In the genomic region with DNA sequence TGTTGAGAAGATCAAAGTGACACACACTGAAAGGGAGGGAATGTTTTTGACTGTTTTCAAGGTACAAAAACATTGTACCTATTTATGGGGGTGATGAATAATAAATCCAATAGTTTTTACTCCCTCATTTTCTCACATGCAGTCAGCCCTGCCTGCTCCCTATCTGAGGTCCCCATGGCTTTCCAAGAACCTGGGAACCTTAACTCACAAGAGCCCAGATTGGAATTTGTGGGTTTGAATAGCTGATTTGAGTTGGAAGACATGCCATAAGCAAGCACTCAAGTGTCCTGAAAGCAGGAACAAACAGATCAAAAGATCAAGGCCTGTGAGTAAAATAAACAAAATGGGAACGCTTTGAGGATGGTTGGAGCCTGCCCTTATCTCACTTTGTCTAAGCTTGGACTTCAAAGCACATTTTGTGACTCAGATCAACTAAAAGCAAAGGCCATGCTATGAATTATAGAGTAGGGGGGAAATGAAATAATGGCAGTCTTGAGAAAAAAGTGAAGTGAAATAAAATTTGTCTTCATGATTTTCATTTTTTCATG, we compare ENCODE assay signal across 1 cellular context.
TF ChIP-seq lines count a peak whose summit lies in the region.

No MANE protein-coding gene starts in this region.

TF ChIP-seq in HepG2, 621 proteins besides CTCF, POLR2A, EP300 and RAD21 (continued from another document and continues in another):
- TF ChIP-seq ZNF574 (CRISPR knock-in tag; IDR thresholded peaks at IDR 0.05), result 0 out of 2 replicates have a peak, but pooled peaks have one; percentile 24
- no peak for TF ChIP-seq KLF9 (CRISPR knock-in tag; IDR thresholded peaks at IDR 0.05; ENCODE audit: low read depth)
- TF ChIP-seq, protein P1, sequence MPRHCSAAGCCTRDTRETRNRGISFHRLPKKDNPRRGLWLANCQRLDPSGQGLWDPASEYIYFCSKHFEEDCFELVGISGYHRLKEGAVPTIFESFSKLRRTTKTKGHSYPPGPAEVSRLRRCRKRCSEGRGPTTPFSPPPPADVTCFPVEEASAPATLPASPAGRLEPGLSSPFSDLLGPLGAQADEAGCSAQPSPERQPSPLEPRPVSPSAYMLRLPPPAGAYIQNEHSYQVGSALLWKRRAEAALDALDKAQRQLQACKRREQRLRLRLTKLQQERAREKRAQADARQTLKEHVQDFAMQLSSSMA (CRISPR knock-in tag; IDR thresholded peaks at IDR 0.05), result no peak
- TF ChIP-seq ZNF652 (CRISPR knock-in tag; IDR thresholded peaks at IDR 0.05; ENCODE audit: borderline replicate concordance, low read depth), result peak; percentile 96
- peak; percentile 76; the same call in 1 of the 2 replicates for TF ChIP-seq MLX (CRISPR knock-in tag; IDR thresholded peaks at IDR 0.05)
- TF ChIP-seq NPAS2 (CRISPR knock-in tag; IDR thresholded peaks at IDR 0.05; ENCODE audit: borderline replicate concordance), result no peak
- TF ChIP-seq ZNF343 (CRISPR knock-in tag; IDR thresholded peaks at IDR 0.05), result no peak
- TF ChIP-seq ZKSCAN1 (IDR thresholded peaks at IDR 0.05; ENCODE audit: low read length), result no peak
- TF ChIP-seq SALL2 (CRISPR knock-in tag; IDR thresholded peaks at IDR 0.05), result no peak
- TF ChIP-seq KLF15 (CRISPR knock-in tag; IDR thresholded peaks at IDR 0.05; ENCODE audit: borderline replicate concordance), result no peak
- TF ChIP-seq CERS6 (CRISPR knock-in tag; IDR thresholded peaks at IDR 0.05), result no peak
- peak; percentile 44; the same call in 1 of the 2 replicates for TF ChIP-seq PHF21A (CRISPR knock-in tag; IDR thresholded peaks at IDR 0.05)
- no peak for TF ChIP-seq ZNF567 (CRISPR knock-in tag; IDR thresholded peaks at IDR 0.05; ENCODE audit: borderline replicate concordance)
- TF ChIP-seq ASH2L (IDR thresholded peaks at IDR 0.05; ENCODE audit: insufficient read length, low read depth, low read length), result peak; percentile 99
- TF ChIP-seq, protein P2, sequence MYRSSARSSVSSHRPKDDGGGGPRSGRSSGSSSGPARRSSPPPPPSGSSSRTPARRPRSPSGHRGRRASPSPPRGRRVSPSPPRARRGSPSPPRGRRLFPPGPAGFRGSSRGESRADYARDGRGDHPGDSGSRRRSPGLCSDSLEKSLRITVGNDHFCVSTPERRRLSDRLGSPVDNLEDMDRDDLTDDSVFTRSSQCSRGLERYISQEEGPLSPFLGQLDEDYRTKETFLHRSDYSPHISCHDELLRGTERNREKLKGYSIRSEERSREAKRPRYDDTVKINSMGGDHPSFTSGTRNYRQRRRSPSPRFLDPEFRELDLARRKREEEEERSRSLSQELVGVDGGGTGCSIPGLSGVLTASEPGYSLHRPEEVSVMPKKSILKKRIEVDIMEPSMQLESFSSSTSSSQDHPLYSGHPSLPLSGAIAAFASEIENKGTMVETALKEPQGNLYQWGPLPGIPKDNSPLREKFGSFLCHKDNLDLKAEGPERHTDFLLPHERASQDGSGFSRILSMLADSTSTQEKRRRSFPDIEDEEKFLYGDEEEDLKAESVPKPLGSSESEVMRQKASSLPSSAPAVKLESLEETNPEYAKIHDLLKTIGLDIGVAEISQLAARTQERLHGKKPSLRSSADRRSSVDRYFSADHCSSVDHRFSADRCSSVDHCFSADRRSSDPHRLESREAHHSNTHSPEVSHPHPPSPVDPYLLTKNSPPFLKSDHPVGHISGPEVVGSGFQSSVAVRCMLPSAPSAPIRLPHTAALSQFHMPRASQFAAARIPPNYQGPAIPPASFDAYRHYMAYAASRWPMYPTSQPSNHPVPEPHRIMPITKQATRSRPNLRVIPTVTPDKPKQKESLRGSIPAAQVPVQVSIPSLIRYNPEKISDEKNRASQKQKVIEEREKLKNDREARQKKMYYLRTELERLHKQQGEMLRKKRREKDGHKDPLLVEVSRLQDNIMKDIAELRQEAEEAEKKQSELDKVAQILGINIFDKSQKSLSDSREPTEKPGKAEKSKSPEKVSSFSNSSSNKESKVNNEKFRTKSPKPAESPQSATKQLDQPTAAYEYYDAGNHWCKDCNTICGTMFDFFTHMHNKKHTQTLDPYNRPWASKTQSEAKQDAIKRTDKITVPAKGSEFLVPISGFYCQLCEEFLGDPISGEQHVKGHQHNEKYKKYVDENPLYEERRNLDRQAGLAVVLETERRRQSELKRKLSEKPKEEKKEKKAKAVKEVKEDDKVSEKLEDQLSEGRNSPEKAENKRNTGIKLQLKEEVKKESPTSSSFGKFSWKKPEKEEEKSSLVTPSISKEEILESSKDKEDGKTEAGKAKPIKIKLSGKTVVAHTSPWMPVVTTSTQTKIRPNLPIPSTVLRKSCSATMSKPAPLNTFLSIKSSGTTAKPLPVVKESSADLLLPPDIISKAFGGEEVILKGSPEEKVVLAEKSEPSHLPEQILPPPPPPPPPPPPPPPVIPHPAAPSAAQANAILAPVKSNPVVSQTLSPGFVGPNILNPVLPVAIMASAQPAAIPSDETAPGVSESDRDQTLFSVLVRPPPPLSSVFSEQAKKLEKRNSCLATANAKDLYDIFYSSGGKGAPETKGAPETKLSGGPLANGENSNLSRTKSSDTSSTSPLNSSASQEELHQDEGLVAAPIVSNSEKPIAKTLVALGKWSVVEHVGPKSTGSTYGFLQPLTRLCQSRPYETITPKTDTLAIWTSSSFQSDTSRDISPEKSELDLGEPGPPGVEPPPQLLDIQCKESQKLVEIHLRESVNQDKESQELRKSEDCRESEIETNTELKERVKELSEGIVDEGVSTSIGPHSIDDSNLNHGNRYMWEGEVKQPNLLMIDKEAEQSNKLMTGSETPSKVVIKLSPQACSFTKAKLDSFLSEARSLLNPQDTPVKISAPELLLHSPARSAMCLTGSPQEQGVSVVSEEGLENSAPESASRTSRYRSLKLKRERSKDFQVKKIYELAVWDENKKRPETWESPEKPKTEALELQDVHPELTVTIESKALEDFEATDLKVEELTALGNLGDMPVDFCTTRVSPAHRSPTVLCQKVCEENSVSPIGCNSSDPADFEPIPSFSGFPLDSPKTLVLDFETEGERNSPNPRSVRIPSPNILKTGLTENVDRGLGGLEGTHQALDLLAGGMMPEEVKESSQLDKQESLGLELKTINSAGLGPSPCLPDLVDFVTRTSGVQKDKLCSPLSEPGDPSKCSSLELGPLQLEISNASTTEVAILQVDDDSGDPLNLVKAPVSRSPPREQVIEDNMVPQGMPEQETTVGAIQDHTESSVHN (CRISPR knock-in tag; IDR thresholded peaks at IDR 0.05), result no peak
- no peak for TF ChIP-seq CEBPZ (IDR thresholded peaks at IDR 0.05; ENCODE audit: low read length)
- TF ChIP-seq STAT5B (CRISPR knock-in tag; IDR thresholded peaks at IDR 0.05), result no peak
- no peak for TF ChIP-seq MZF1 (CRISPR knock-in tag; IDR thresholded peaks at IDR 0.05; ENCODE audit: borderline replicate concordance)
- no peak for TF ChIP-seq ARNT2 (CRISPR knock-in tag; IDR thresholded peaks at IDR 0.05; ENCODE audit: low read depth)
- TF ChIP-seq, protein P3, sequence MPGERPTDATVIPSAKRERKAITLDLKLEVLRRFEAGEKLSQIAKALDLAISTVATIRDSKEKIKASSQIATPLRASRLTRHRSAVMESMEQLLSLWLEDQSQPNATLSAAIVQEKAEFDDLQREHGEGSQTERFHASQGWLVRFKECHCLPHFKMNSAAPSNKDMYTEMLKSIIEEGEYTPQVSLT (CRISPR knock-in tag; IDR thresholded peaks at IDR 0.05; ENCODE audit: borderline replicate concordance, low read depth), result no peak
- no peak for TF ChIP-seq BORCS8-MEF2B (CRISPR knock-in tag; IDR thresholded peaks at IDR 0.05)
- no peak for TF ChIP-seq POLR2AphosphoS2 (IDR thresholded peaks at IDR 0.05; ENCODE audit: low read depth, low read length)
- no peak for TF ChIP-seq ZNF251 (CRISPR knock-in tag; IDR thresholded peaks at IDR 0.05)
- TF ChIP-seq, protein P4, sequence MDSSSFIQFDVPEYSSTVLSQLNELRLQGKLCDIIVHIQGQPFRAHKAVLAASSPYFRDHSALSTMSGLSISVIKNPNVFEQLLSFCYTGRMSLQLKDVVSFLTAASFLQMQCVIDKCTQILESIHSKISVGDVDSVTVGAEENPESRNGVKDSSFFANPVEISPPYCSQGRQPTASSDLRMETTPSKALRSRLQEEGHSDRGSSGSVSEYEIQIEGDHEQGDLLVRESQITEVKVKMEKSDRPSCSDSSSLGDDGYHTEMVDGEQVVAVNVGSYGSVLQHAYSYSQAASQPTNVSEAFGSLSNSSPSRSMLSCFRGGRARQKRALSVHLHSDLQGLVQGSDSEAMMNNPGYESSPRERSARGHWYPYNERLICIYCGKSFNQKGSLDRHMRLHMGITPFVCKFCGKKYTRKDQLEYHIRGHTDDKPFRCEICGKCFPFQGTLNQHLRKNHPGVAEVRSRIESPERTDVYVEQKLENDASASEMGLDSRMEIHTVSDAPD (CRISPR knock-in tag; IDR thresholded peaks at IDR 0.05), result no peak
- TF ChIP-seq, protein P5, sequence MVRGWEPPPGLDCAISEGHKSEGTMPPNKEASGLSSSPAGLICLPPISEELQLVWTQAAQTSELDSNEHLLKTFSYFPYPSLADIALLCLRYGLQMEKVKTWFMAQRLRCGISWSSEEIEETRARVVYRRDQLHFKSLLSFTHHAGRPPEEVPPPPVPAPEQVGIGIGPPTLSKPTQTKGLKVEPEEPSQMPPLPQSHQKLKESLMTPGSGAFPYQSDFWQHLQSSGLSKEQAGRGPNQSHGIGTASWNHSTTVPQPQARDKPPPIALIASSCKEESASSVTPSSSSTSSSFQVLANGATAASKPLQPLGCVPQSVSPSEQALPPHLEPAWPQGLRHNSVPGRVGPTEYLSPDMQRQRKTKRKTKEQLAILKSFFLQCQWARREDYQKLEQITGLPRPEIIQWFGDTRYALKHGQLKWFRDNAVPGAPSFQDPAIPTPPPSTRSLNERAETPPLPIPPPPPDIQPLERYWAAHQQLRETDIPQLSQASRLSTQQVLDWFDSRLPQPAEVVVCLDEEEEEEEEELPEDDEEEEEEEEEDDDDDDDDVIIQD (CRISPR knock-in tag; IDR thresholded peaks at IDR 0.05; ENCODE audit: low read depth), result peak; percentile 96
- TF ChIP-seq, protein P6, sequence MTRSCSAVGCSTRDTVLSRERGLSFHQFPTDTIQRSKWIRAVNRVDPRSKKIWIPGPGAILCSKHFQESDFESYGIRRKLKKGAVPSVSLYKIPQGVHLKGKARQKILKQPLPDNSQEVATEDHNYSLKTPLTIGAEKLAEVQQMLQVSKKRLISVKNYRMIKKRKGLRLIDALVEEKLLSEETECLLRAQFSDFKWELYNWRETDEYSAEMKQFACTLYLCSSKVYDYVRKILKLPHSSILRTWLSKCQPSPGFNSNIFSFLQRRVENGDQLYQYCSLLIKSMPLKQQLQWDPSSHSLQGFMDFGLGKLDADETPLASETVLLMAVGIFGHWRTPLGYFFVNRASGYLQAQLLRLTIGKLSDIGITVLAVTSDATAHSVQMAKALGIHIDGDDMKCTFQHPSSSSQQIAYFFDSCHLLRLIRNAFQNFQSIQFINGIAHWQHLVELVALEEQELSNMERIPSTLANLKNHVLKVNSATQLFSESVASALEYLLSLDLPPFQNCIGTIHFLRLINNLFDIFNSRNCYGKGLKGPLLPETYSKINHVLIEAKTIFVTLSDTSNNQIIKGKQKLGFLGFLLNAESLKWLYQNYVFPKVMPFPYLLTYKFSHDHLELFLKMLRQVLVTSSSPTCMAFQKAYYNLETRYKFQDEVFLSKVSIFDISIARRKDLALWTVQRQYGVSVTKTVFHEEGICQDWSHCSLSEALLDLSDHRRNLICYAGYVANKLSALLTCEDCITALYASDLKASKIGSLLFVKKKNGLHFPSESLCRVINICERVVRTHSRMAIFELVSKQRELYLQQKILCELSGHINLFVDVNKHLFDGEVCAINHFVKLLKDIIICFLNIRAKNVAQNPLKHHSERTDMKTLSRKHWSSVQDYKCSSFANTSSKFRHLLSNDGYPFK (CRISPR knock-in tag; IDR thresholded peaks at IDR 0.05; ENCODE audit: borderline replicate concordance), result no peak
- no peak for TF ChIP-seq SPEN (CRISPR knock-in tag; IDR thresholded peaks at IDR 0.05; ENCODE audit: low read depth)
